In genomic region chr7:133481676-133482075, GRCh38 we compare ENCODE assay signal across 10 cellular contexts.
DNase-seq lines count a peak whose midpoint lies in the region; ATAC-seq, FAIRE-seq and TF ChIP-seq lines count a peak whose summit lies in the region.
"Had no signal": no experiment of that assay in that cellular context is flagged by ENCODE, and none has a peak within 500 bp of the region (broad histone marks: within the 10 kb centered on the region; RNA-seq: fewer than 3 reads in every experiment).

No MANE protein-coding gene starts in this region.

- no peak overlapping the region for H3K4me3 Mint-ChIP-seq in CD4-positive, alpha-beta T cell
- H3K4me3 Mint-ChIP-seq in HFFc6 (no peak overlapping the region), osteocyte (ENCODE audit: unreplicated experiment) (no peak overlapping the region)

- CTCF ChIA-PET in CD4-positive, alpha-beta T cell (lab: Charles Lee), result no interaction called here

- no peaks in the 10 kb centered on the region for H3K27me3 Mint-ChIP-seq in CD4-positive, alpha-beta T cell
- H3K27me3 Mint-ChIP-seq in HFFc6 (ENCODE audit: insufficient read depth), result no peaks in the 10 kb centered on the region; the same call in 1 of the 2 replicates
- H3K27me3 Mint-ChIP-seq in osteocyte (ENCODE audit: unreplicated experiment), result no peaks in the 10 kb centered on the region

- TF ChIP-seq POLR2A in GM12891 (IDR thresholded peaks at IDR 0.05; ENCODE audit: low read depth, low read length), result no peak

- H3K36me3 ChIP-seq in left lung, result peaks cover 0 to 23% of the 10 kb centered on the region in 2 donors
- H3K36me3 ChIP-seq: uterus had no signal

- no peaks in the 10 kb centered on the region for H3K9me3 ChIP-seq in CD4-positive, alpha-beta T cell (ENCODE audit: control insufficient read depth, low read length)
- H3K9me3 ChIP-seq in left lung, result no peaks in the 10 kb centered on the region
- H3K9me3 ChIP-seq: uterus had no signal

- no peak for DNase-seq in CD4-positive, alpha-beta T cell
- DNase-seq in HFFc6 (peak; percentile 13), amniotic epithelial cell (ENCODE audit: low read depth) (peak; percentile 66), left lung (no peak), GM12891 (ENCODE audit: insufficient read length, low spot score) (no peak), NCI-H526 (lab: John Stamatoyannopoulos, UW) (no peak), COLO668 (lab: John Stamatoyannopoulos, UW; ENCODE audit: unreplicated experiment) (no peak), osteocyte (ENCODE audit: extremely low spot score, unreplicated experiment) (no peak)
- DNase-seq: uterus had no signal

- ATAC-seq in CD4-positive, alpha-beta T cell (ENCODE audit: poor library complexity), result no peak
- ATAC-seq in left lung, result peak; percentile 19

- no peaks in the 10 kb centered on the region for H3K4me1 ChIP-seq in left lung
- H3K4me1 ChIP-seq: uterus had no signal

- peaks cover 37% of the 10 kb centered on the region for H3K36me3 Mint-ChIP-seq in CD4-positive, alpha-beta T cell (ENCODE audit: low read depth)
- H3K36me3 Mint-ChIP-seq in HFFc6 (ENCODE audit: low read depth) (peaks cover 12% of the 10 kb centered on the region; the same call in 1 of the 2 replicates), osteocyte (ENCODE audit: unreplicated experiment) (peaks cover 19% of the 10 kb centered on the region)

- no peak overlapping the region for H3K4me3 ChIP-seq in left lung
- H3K4me3 ChIP-seq: lung, uterus had no signal

- no peaks in the 10 kb centered on the region for H3K9me3 Mint-ChIP-seq in CD4-positive, alpha-beta T cell
- H3K9me3 Mint-ChIP-seq in HFFc6 (no peaks in the 10 kb centered on the region), osteocyte (ENCODE audit: unreplicated experiment) (peaks cover 8% of the 10 kb centered on the region)

- no peaks in the 10 kb centered on the region for H3K27me3 ChIP-seq in CD4-positive, alpha-beta T cell (ENCODE audit: control insufficient read depth, insufficient read depth, low read length)
- H3K27me3 ChIP-seq in left lung, result no peaks in the 10 kb centered on the region
- H3K27me3 ChIP-seq: uterus had no signal

- POLR2A ChIA-PET in CD4-positive, alpha-beta T cell (lab: Charles Lee), result no interaction called here

- peak overlapping the region; percentile 25 for H3K27ac Mint-ChIP-seq in CD4-positive, alpha-beta T cell
- H3K27ac Mint-ChIP-seq in HFFc6 (no peak overlapping the region), osteocyte (ENCODE audit: unreplicated experiment) (no peak overlapping the region)

- no peak overlapping the region for H3K27ac ChIP-seq in CD4-positive, alpha-beta T cell (ENCODE audit: low read depth, low read length)
- H3K27ac ChIP-seq in left lung, result no peak overlapping the region
- H3K27ac ChIP-seq: uterus had no signal

- intact Hi-C loops in CD4-positive, alpha-beta T cell (cut with DNase I, micrococcal nuclease), result no loop called here
- intact Hi-C loops in left lung (cut with DNase I), result no loop called here

- FAIRE-seq in GM12891 (lab: Jason Lieb, UNC), result no peak

- peaks cover 74% of the 10 kb centered on the region for H3K4me1 Mint-ChIP-seq in CD4-positive, alpha-beta T cell (ENCODE audit: low read depth)
- H3K4me1 Mint-ChIP-seq in HFFc6 (ENCODE audit: low read depth), result peaks cover 18% of the 10 kb centered on the region
- peaks cover 4% of the 10 kb centered on the region for H3K4me1 Mint-ChIP-seq in osteocyte (ENCODE audit: unreplicated experiment)

- TF ChIP-seq CTCF in CD4-positive, alpha-beta T cell (IDR thresholded peaks at IDR 0.05), result no peak
- TF ChIP-seq CTCF in HFFc6 (IDR thresholded peaks at IDR 0.05) (no peak), left lung (IDR thresholded peaks at IDR 0.05) (no peak), osteocyte (IDR thresholded peaks at IDR 0.05) (no peak)

TF ChIP-seq in GM12891, 5 proteins besides CTCF, POLR2A, EP300 and RAD21:
- TF ChIP-seq SPI1 (IDR thresholded peaks at IDR 0.05; ENCODE audit: low read depth, low read length) (no peak), POLR2AphosphoS5 (IDR thresholded peaks at IDR 0.05; ENCODE audit: low read depth, low read length) (no peak), PAX5 (IDR thresholded peaks at IDR 0.05; ENCODE audit: insufficient read depth, low read length, severe bottlenecking) (no peak), TAF1 (IDR thresholded peaks at IDR 0.05; ENCODE audit: low read depth, low read length) (no peak), POU2F2 (IDR thresholded peaks at IDR 0.05; ENCODE audit: low read depth, low read length) (no peak)

Comparison
In these comparisons a context has a peak if more than half of its experiments do, and no peak if none do; other contexts are left out.
1. DNase-seq: peak in HFFc6 (single experiment) and amniotic epithelial cell (single experiment); none in CD4-positive, alpha-beta T cell (0 of 10), left lung (0 of 2), GM12891 (single experiment), NCI-H526 (0 of 2), COLO668 (single experiment) and osteocyte (single experiment).